In genomic region chr4:112759313-112759712, GRCh38 we compare ENCODE assay signal across 22 cellular contexts.
A peak's percentile ranks its signal among the peaks of the same experiment; 100 is the strongest.
DNase-seq lines count a peak whose midpoint lies in the region; ATAC-seq and TF ChIP-seq lines count a peak whose summit lies in the region.
"Had no signal": no experiment of that assay in that cellular context is flagged by ENCODE, and none has a peak within 500 bp of the region (broad histone marks: within the 10 kb centered on the region; RNA-seq: fewer than 3 reads in every experiment).

No MANE protein-coding gene starts in this region.

- no peak overlapping the region for H3K4me3 Mint-ChIP-seq in H9
- H3K4me3 Mint-ChIP-seq: CD8-positive, alpha-beta memory T cell had no signal

- H3K56ac ChIP-seq in H9 (ENCODE audit: insufficient read length, low read depth, low read length), result no peak overlapping the region

- H2BK5ac ChIP-seq in H9 (ENCODE audit: insufficient read length, low read length), result no peak overlapping the region
- no peak overlapping the region for H2BK5ac ChIP-seq in neuronal stem cell (ENCODE audit: low read length)

- H3K27ac ChIP-seq in H9 (ENCODE audit: insufficient read length, low read depth, low read length), result peak overlapping the region; percentile 85
- peak overlapping the region; percentile 55 for H3K27ac ChIP-seq in ectodermal cell (ENCODE audit: insufficient read depth, low read depth, low read length, poor library complexity, severe bottlenecking)
- H3K27ac ChIP-seq in iPS DF 6.9 (ENCODE audit: low read length), result peak overlapping the region; percentile 69
- no peak overlapping the region for H3K27ac ChIP-seq in neuronal stem cell (replicated peaks; ENCODE audit: low read length)
- H3K27ac ChIP-seq in caudate nucleus (ENCODE audit: low read depth, low read length), result no peak overlapping the region
- H3K27ac ChIP-seq: C4-2B, RWPE1, SK-N-MC had no signal

- no peak overlapping the region for H3K4me2 ChIP-seq in H9 (ENCODE audit: insufficient read depth, insufficient read length, low read length)
- H3K4me2 ChIP-seq in neuronal stem cell (ENCODE audit: insufficient read depth, low read length, poor library complexity, severe bottlenecking), result no peak overlapping the region

- H4K8ac ChIP-seq in H9 (replicated peaks; ENCODE audit: insufficient read length, low read depth, low read length) (no peak overlapping the region), neuronal stem cell (ENCODE audit: low read depth, low read length) (no peak overlapping the region)

- no peak overlapping the region for H2AFZ ChIP-seq in H9 (ENCODE audit: low read length)
- H2AFZ ChIP-seq in neuronal stem cell (ENCODE audit: low read length), result peak overlapping the region; percentile 24

- no peak overlapping the region for H3T11ph ChIP-seq in H9 (ENCODE audit: low read length)

- TF ChIP-seq CTCF in H9 (conservative IDR thresholded peaks at IDR 0.05), result no peak

- no peak overlapping the region for H3K23ac ChIP-seq in H9 (ENCODE audit: insufficient read length, low read depth, low read length)
- no peak overlapping the region for H3K23ac ChIP-seq in neuronal stem cell (ENCODE audit: low read depth, low read length, poor library complexity)

- WGBS in H9 (ENCODE audit: extremely low coverage, insufficient read length, low lambda C conversion rate), result no CpG with 5 or more reads among the region's 4 CpGs
- 4 to 9% methylated on average over 4 of the region's 4 CpGs for WGBS in ectodermal cell, 2 experiments
- WGBS in iPS DF 6.9 (ENCODE audit: insufficient coverage, insufficient read length), result no CpG with 5 or more reads among the region's 4 CpGs
- no CpG with 5 or more reads among the region's 4 CpGs for WGBS in neuronal stem cell (ENCODE audit: extremely low coverage in 2 of 2, insufficient read length in 2 of 2, insufficient replicate concordance in 1 of 2), 2 donors

- peaks cover 23 to 39% of the 10 kb centered on the region in 2 experiments for H3K4me1 Mint-ChIP-seq in H9

- H4K91ac ChIP-seq in H9 (ENCODE audit: insufficient read length, low read depth, low read length), result no peak overlapping the region
- H4K91ac ChIP-seq in neuronal stem cell (ENCODE audit: low read depth, low read length, poor library complexity), result no peak overlapping the region

- no peaks in the 10 kb centered on the region; a peak in 1 of 5 replicates for H3K9me3 Mint-ChIP-seq in H9
- H3K9me3 Mint-ChIP-seq: CD8-positive, alpha-beta memory T cell had no signal

- no peaks in the 10 kb centered on the region for H3K27me3 ChIP-seq in H9 (ENCODE audit: insufficient read depth, low read length)
- H3K27me3 ChIP-seq in ectodermal cell (ENCODE audit: control insufficient read depth, insufficient read depth, low read length, poor library complexity, severe bottlenecking), result no peaks in the 10 kb centered on the region
- no peaks in the 10 kb centered on the region for H3K27me3 ChIP-seq in iPS DF 6.9 (ENCODE audit: control insufficient read depth, insufficient read depth, low read length)
- H3K27me3 ChIP-seq in neuronal stem cell (ENCODE audit: control insufficient read depth in 3 of 3, insufficient read depth in 3 of 3, low read depth in 1 of 3, low read length in 3 of 3), result no peaks in the 10 kb centered on the region

- H3K27me3 Mint-ChIP-seq in H9 (ENCODE audit: low read depth), result no peaks in the 10 kb centered on the region

- no peak overlapping the region for H3K14ac ChIP-seq in H9 (ENCODE audit: insufficient read depth, low read length)
- H3K14ac ChIP-seq in neuronal stem cell (ENCODE audit: low read length), result no peak overlapping the region

- H3K79me1 ChIP-seq in H9 (ENCODE audit: insufficient read depth, low read depth, low read length, poor library complexity, severe bottlenecking) (no peaks in the 10 kb centered on the region), neuronal stem cell (ENCODE audit: low read depth, low read length) (peaks cover 2% of the 10 kb centered on the region)

- DNase-seq in H9 (peak; percentile 76), iPS DF 6.9 (ENCODE audit: low read depth, low spot score) (peak; percentile 75), neuronal stem cell (ENCODE audit: low spot score) (no peak), caudate nucleus (lab: John Stamatoyannopoulos, UW) (no peak), kidney glomerular epithelial cell (lab: John Stamatoyannopoulos, UW) (no peak)
- DNase-seq: CD8-positive, alpha-beta memory T cell; GDM1; HCEC 1CT; MM.1S; NCI-H1092; NCI-H1436; NCI-H187 treated with DMSO at 0.1 percent for 48 hours; NCI-H2107; NCI-H748 treated with DMSO at 0.1 percent for 48 hours; SHP77 treated with DMSO at 0.1 percent for 48 hours had no signal

- peaks cover 2 to 17% (median 11%) of the 10 kb centered on the region in 3 experiments; a peak in 6 of 7 replicates for H3K36me3 Mint-ChIP-seq in H9 (ENCODE audit: insufficient read depth in 1 of 3, low read depth in 3 of 3)
- H3K36me3 Mint-ChIP-seq: CD8-positive, alpha-beta memory T cell had no signal

- H2AK5ac ChIP-seq in H9 (ENCODE audit: insufficient read length, low read length), result no peak overlapping the region
- H2AK5ac ChIP-seq in neuronal stem cell (ENCODE audit: low read depth, low read length), result no peak overlapping the region

- peak overlapping the region; percentile 89 to 99 (median 99); a peak in 6 of 7 replicates for H3K27ac Mint-ChIP-seq in H9
- H3K27ac Mint-ChIP-seq: CD8-positive, alpha-beta memory T cell had no signal

- H2BK20ac ChIP-seq in H9 (ENCODE audit: low read depth, low read length, poor library complexity, severe bottlenecking), result no peak overlapping the region

- no peaks in the 10 kb centered on the region for H4K20me1 ChIP-seq in H9 (ENCODE audit: control insufficient read depth, insufficient read depth, insufficient read length)

- H3K36me3 ChIP-seq in ectodermal cell (ENCODE audit: control insufficient read depth, insufficient read depth, low read length) (no peaks in the 10 kb centered on the region), iPS DF 6.9 (ENCODE audit: control insufficient read depth, insufficient read depth, low read length) (no peaks in the 10 kb centered on the region), neuronal stem cell (replicated peaks in 1 of 2; ENCODE audit: control insufficient read depth in 2 of 2, insufficient read depth in 2 of 2, low read length in 2 of 2) (no peaks in the 10 kb centered on the region)

- no peak for ATAC-seq in HG02852 (IDR thresholded peaks at IDR 0.05; ENCODE audit: unreplicated experiment)
- ATAC-seq: HepG2, K562 had no signal

- H3K79me2 ChIP-seq in H9 (ENCODE audit: insufficient read depth, low read length), result peaks cover 2% of the 10 kb centered on the region; the same call in 1 of the 2 replicates

- no peak overlapping the region for H2BK12ac ChIP-seq in H9 (ENCODE audit: insufficient read length, low read depth, low read length)
- no peak overlapping the region for H2BK12ac ChIP-seq in neuronal stem cell (ENCODE audit: low read length)

- H3K4ac ChIP-seq in H9 (ENCODE audit: low read depth, low read length) (no peak overlapping the region; the same call in 1 of the 2 replicates), neuronal stem cell (ENCODE audit: low read length) (no peak overlapping the region)

- peak overlapping the region; percentile 28 for H2BK120ac ChIP-seq in H9 (ENCODE audit: low read depth, low read length, poor library complexity, severe bottlenecking)
- H2BK120ac ChIP-seq in neuronal stem cell (ENCODE audit: low read depth, low read length), result no peak overlapping the region

- no peaks in the 10 kb centered on the region for H3K9me3 ChIP-seq in H9 (ENCODE audit: control insufficient read depth, low read depth, low read length)
- H3K9me3 ChIP-seq in ectodermal cell (ENCODE audit: control insufficient read depth, low read length), result no peaks in the 10 kb centered on the region
- no peaks in the 10 kb centered on the region for H3K9me3 ChIP-seq in iPS DF 6.9 (ENCODE audit: control insufficient read depth, insufficient read depth, low read length)
- H3K9me3 ChIP-seq in neuronal stem cell (replicated peaks in 1 of 2; ENCODE audit: control insufficient read depth in 2 of 2, insufficient read depth in 1 of 2, low read depth in 1 of 2, low read length in 2 of 2), result no peaks in the 10 kb centered on the region

- H2BK15ac ChIP-seq in H9 (ENCODE audit: low read depth, low read length) (no peak overlapping the region), neuronal stem cell (ENCODE audit: low read length) (no peak overlapping the region)

- H3K4me1 ChIP-seq in H9 (ENCODE audit: insufficient read depth, low read length), result peaks cover 3% of the 10 kb centered on the region; the same call in 1 of the 2 replicates
- H3K4me1 ChIP-seq in ectodermal cell (ENCODE audit: control insufficient read depth, insufficient read depth, low read length), result peaks cover 6% of the 10 kb centered on the region
- H3K4me1 ChIP-seq in iPS DF 6.9 (ENCODE audit: control insufficient read depth, insufficient read depth, low read length), result peaks cover 2% of the 10 kb centered on the region; the same call in 1 of the 2 replicates
- H3K4me1 ChIP-seq in neuronal stem cell (ENCODE audit: control insufficient read depth in 2 of 2, insufficient read depth in 1 of 2, low read depth in 1 of 2, low read length in 2 of 2), result no peaks in the 10 kb centered on the region

- H3K4me3 ChIP-seq in ectodermal cell (ENCODE audit: insufficient read depth, low read depth, low read length) (no peak overlapping the region), iPS DF 6.9 (ENCODE audit: low read length) (no peak overlapping the region), neuronal stem cell (ENCODE audit: low read length in 2 of 2) (no peak overlapping the region)
- H3K4me3 ChIP-seq: K562, SK-N-MC had no signal

- no peak overlapping the region for H4K5ac ChIP-seq in H9 (ENCODE audit: insufficient read length, low read depth, low read length)

- H3K9ac ChIP-seq in H9 (ENCODE audit: extremely low read depth, insufficient read length, low read length), result no peak overlapping the region
- H3K9ac ChIP-seq in neuronal stem cell (ENCODE audit: low read depth, low read length, poor library complexity), result no peak overlapping the region

- H3K23me2 ChIP-seq in H9 (ENCODE audit: insufficient read length, low read depth, low read length, poor library complexity, severe bottlenecking), result no peaks in the 10 kb centered on the region

- H3K18ac ChIP-seq in H9 (ENCODE audit: insufficient read length, low read depth, low read length) (peak overlapping the region; percentile 53), neuronal stem cell (ENCODE audit: low read length) (no peak overlapping the region)

Comparison
In these comparisons a context has a peak if more than half of its experiments do, and no peak if none do; other contexts are left out.
1. DNase-seq: peak in H9 (single experiment) and iPS DF 6.9 (single experiment); none in neuronal stem cell (single experiment), caudate nucleus (0 of 61) and kidney glomerular epithelial cell (single experiment).
2. H3K27ac ChIP-seq: peak in H9 (single experiment), ectodermal cell (single experiment) and iPS DF 6.9 (single experiment); none in neuronal stem cell (single experiment) and caudate nucleus (single experiment).